ENCODE assay signal across 8 cellular contexts in genomic region chr6:16420715-16421461, GRCh38.
DNase-seq lines count a peak whose midpoint lies in the region; ATAC-seq, FAIRE-seq and TF ChIP-seq lines count a peak whose summit lies in the region.
"Had no signal": no experiment of that assay in that cellular context is flagged by ENCODE, and none has a peak within 500 bp of the region (broad histone marks: within the 10 kb centered on the region; RNA-seq: fewer than 3 reads in every experiment).

No MANE protein-coding gene starts in this region.

- peak; percentile 80 for DNase-seq in central memory CD4-positive, alpha-beta T cell
- DNase-seq in pancreas (no peak), Ammon's horn (ENCODE audit: low spot score) (no peak), urothelium cell line (ENCODE audit: low spot score) (no peak)

- no peaks in the 10 kb centered on the region for H3K9me2 ChIP-seq in OCI-LY1 (ENCODE audit: low read depth, low read length)

- H3K9me3 ChIP-seq in OCI-LY1 (ENCODE audit: low read length): no peaks in the 10 kb centered on the region
- no peaks in the 10 kb centered on the region for H3K9me3 ChIP-seq in pancreas
- H3K9me3 ChIP-seq: adrenal gland had no signal

- H3K27ac ChIP-seq in OCI-LY1 (ENCODE audit: low read depth, low read length, poor library complexity, severe bottlenecking) (peak overlapping the region; percentile 83), pancreas (peak overlapping the region in 3 of 4 donors; percentile 7 to 59 (median 52))

- peak; percentile 72 for ATAC-seq in GM18870 (IDR thresholded peaks at IDR 0.05; ENCODE audit: unreplicated experiment)
- peak; percentile 71 for ATAC-seq in HG02642 (IDR thresholded peaks at IDR 0.05; ENCODE audit: poor library complexity, unreplicated experiment)
- ATAC-seq in pancreas: peak; percentile 56 to 79 (median 66)

- WGBS in pancreas, 2 donors: 44 to 47% methylated on average over 7 of the region's 7 CpGs

- intact Hi-C loops in pancreas (cut with DNase I): no loop called here

- no peak overlapping the region for H3K9ac ChIP-seq in OCI-LY1 (ENCODE audit: low read length)

- no peak overlapping the region for H2AFZ ChIP-seq in OCI-LY1 (ENCODE audit: low read length)

- H3K4me1 ChIP-seq in OCI-LY1 (ENCODE audit: insufficient read depth, low read length, severe bottlenecking) (peaks cover 21% of the 10 kb centered on the region), pancreas (peaks cover 0 to 22% (median 18%) of the 10 kb centered on the region in 3 donors)

- peak overlapping the region; percentile 42 for H3K4me2 ChIP-seq in OCI-LY1 (ENCODE audit: low read length)

- H3K27me3 ChIP-seq in OCI-LY1 (ENCODE audit: insufficient read depth, low read length) (0 out of 2 replicates have a peak, but pooled peaks cover 4% of the 10 kb centered on the region), pancreas (no peaks in the 10 kb centered on the region)
- H3K27me3 ChIP-seq: adrenal gland had no signal

- no peak for FAIRE-seq in pancreas (lab: Jason Lieb, UNC)
- no peak for FAIRE-seq in urothelium cell line (lab: Jason Lieb, UNC)

- H3K36me3 ChIP-seq in OCI-LY1 (ENCODE audit: insufficient read depth, low read length): no peaks in the 10 kb centered on the region
- no peaks in the 10 kb centered on the region for H3K36me3 ChIP-seq in pancreas
- H3K36me3 ChIP-seq: adrenal gland had no signal

- no peaks in the 10 kb centered on the region for H4K20me1 ChIP-seq in OCI-LY1 (ENCODE audit: insufficient read depth, low read length)

- no peaks in the 10 kb centered on the region for H3F3A ChIP-seq in OCI-LY1 (ENCODE audit: insufficient read depth, low read length)

- H3K79me2 ChIP-seq in OCI-LY1 (ENCODE audit: insufficient read depth, low read length): no peaks in the 10 kb centered on the region

- TF ChIP-seq CTCF in OCI-LY1 (IDR thresholded peaks at IDR 0.05; ENCODE audit: low read length) (no peak), pancreas (IDR thresholded peaks at IDR 0.05) (no peak)

- H3K4me3 ChIP-seq in OCI-LY1 (ENCODE audit: low read depth, low read length, poor library complexity, severe bottlenecking): no peak overlapping the region
- H3K4me3 ChIP-seq in pancreas: no peak overlapping the region
